In the genomic region with DNA sequence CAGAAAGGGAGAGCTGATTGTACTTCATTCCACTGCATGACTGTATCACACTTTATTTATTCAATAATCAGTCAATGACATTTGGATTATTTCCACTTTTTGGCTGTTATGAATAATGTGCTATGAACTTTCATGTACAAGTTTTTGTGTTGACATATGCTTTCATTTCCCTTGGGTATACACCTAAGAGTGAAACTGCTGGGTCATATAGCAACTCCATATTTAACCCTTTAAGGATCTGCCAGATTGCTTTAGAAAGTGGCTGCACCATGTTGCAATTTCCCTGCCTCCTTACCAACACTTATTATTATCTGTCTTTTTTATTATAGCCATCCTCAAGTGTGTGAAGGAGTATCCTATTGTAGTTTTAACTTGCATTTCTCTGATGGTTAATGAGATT, we compare ENCODE assay signal across 21 cellular contexts.
"Had no signal": no experiment of that assay in that cellular context is flagged by ENCODE, and none has a peak within 500 bp of the region (broad histone marks: within the 10 kb centered on the region; RNA-seq: fewer than 3 reads in every experiment).

No MANE protein-coding gene starts in this region.

- H3K4me3 ChIP-seq: esophagus muscularis mucosa, gastrocnemius medialis, mucosa of descending colon, psoas muscle, spleen, stomach had no signal

- H3K27me3 ChIP-seq: esophagus muscularis mucosa, gastrocnemius medialis, neutrophil, stomach had no signal

- DNase-seq: effector memory CD8-positive, alpha-beta T cell; gastrocnemius medialis; islet precursor cell; mammary epithelial cell; mucosa of descending colon; naive thymus-derived CD8-positive, alpha-beta T cell; psoas muscle; spleen; stimulated activated CD4-positive, alpha-beta T cell treated with anti-CD3 and anti-CD28 coated beads, Interleukin-15, amount 100 ng/mL, for 24 hours; stimulated activated CD4-positive, alpha-beta T cell treated with anti-CD3 and anti-CD28 coated beads, Interleukin-1b, Interleukin-23, amount 100 ng/mL, for 48 hours; stimulated activated CD4-positive, alpha-beta T cell treated with anti-CD3 and anti-CD28 coated beads, Interleukin-4, amount 100 ng/mL, for 24 hours; stimulated activated naive CD4-positive, alpha-beta T cell; stomach; substantia nigra; trophoblast cell had no signal

- H3K27me3 Mint-ChIP-seq: dendritic cell treated with granulocyte-macrophage colony-stimulating factor and Interleukin-4, amounts not matched to agents 40 ng/mL and 50 ng/mL, for 4 days had no signal

- H3K9me3 ChIP-seq: gastrocnemius medialis, mucosa of descending colon, neutrophil, psoas muscle had no signal

- H3K4me1 ChIP-seq: esophagus muscularis mucosa, gastrocnemius medialis, psoas muscle, spleen, stomach had no signal

- ATAC-seq: effector memory CD8-positive, alpha-beta T cell; gastrocnemius medialis; left lobe of liver; mucosa of descending colon; naive thymus-derived CD8-positive, alpha-beta T cell; psoas muscle; sciatic nerve had no signal

- H3K27ac Mint-ChIP-seq: dendritic cell treated with granulocyte-macrophage colony-stimulating factor and Interleukin-4, amounts not matched to agents 40 ng/mL and 50 ng/mL, for 4 days; effector memory CD8-positive, alpha-beta T cell; naive thymus-derived CD8-positive, alpha-beta T cell had no signal

- H3K4me1 Mint-ChIP-seq: naive thymus-derived CD8-positive, alpha-beta T cell had no signal

- H3K27ac ChIP-seq: epithelial cell of prostate, esophagus muscularis mucosa, gastrocnemius medialis, neutrophil, psoas muscle, spleen, stomach had no signal

- H3K36me3 ChIP-seq: esophagus muscularis mucosa, gastrocnemius medialis, neutrophil, spleen, stomach had no signal

- H3K4me3 Mint-ChIP-seq: dendritic cell treated with granulocyte-macrophage colony-stimulating factor and Interleukin-4, amounts not matched to agents 40 ng/mL and 50 ng/mL, for 4 days; effector memory CD8-positive, alpha-beta T cell; naive thymus-derived CD8-positive, alpha-beta T cell had no signal
